16 cellular contexts compared by ENCODE assay signal in genomic region chr6:33742092-33742491, GRCh38. TPM values are rescaled to one million over a fixed set of nuclear protein-coding genes. Genes with fewer than 3 reads are reported as not detected.
A peak's percentile ranks its signal among the peaks of the same experiment; 100 is the strongest.
DNase-seq lines count a peak whose midpoint lies in the region; ATAC-seq, FAIRE-seq and TF ChIP-seq lines count a peak whose summit lies in the region.
"Had no signal": no experiment of that assay in that cellular context is flagged by ENCODE, and none has a peak within 500 bp of the region (broad histone marks: within the 10 kb centered on the region; RNA-seq: fewer than 3 reads in every experiment).

No MANE protein-coding gene starts in this region.

- no peak overlapping the region for H3K14ac ChIP-seq in trophoblast cell (ENCODE audit: low read length)

- no peak overlapping the region for H2AK5ac ChIP-seq in trophoblast cell (ENCODE audit: low read length)

- no peak for TF ChIP-seq CTCF in WTC11 (IDR thresholded peaks at IDR 0.05)
- TF ChIP-seq CTCF in nephron progenitor cell (IDR thresholded peaks at IDR 0.05) = no peak

- no peak for FAIRE-seq in H54 (lab: Jason Lieb, UNC)
- FAIRE-seq: GM18507 had no signal

- no peak overlapping the region for H4K91ac ChIP-seq in trophoblast cell (ENCODE audit: low read depth, low read length)

- H2BK5ac ChIP-seq in trophoblast cell (ENCODE audit: low read depth, low read length, poor library complexity) = no peak overlapping the region

- CTCF ChIA-PET in WTC11 (lab: Charles Lee) = interaction anchor here (0.6 to 2.8 kb wide), 3 partner anchors 19 to 80 kb away, joined by 3 to 23 read pairs (median 3); no protein-coding TSS in a partner anchor

- peaks cover 32% of the 10 kb centered on the region for H3K4me1 Mint-ChIP-seq in WTC11
- peaks cover 71% of the 10 kb centered on the region for H3K4me1 Mint-ChIP-seq in nephron progenitor cell

- no peak for ATAC-seq in WTC11
- no peak for ATAC-seq in GM18868 (IDR thresholded peaks at IDR 0.05; ENCODE audit: unreplicated experiment)
- ATAC-seq: SK-N-SH treated with all-trans-retinoic acid at 6 μM for 48 hours had no signal

- H2BK120ac ChIP-seq in trophoblast cell (ENCODE audit: insufficient read depth, low read length, poor library complexity) = no peak overlapping the region

- H3K23ac ChIP-seq in trophoblast cell (ENCODE audit: low read length) = no peak overlapping the region

- peaks cover 2% of the 10 kb centered on the region for H3K9me3 ChIP-seq in trophoblast cell (ENCODE audit: insufficient read depth, low read depth, low read length)

- peaks cover 2% of the 10 kb centered on the region for H3K79me2 ChIP-seq in trophoblast cell (ENCODE audit: control insufficient read depth, insufficient read depth, low read length, poor library complexity)

- H3K18ac ChIP-seq in trophoblast cell (ENCODE audit: low read length) = no peak overlapping the region

- no peaks in the 10 kb centered on the region for H3K27me3 ChIP-seq in trophoblast cell (ENCODE audit: insufficient read depth, low read length)

- H3K27me3 Mint-ChIP-seq in WTC11 (ENCODE audit: low read depth) = no peaks in the 10 kb centered on the region
- H3K27me3 Mint-ChIP-seq in nephron progenitor cell (ENCODE audit: low read depth, poor library complexity) = peaks cover 4% of the 10 kb centered on the region

- no peak overlapping the region for H3K27ac ChIP-seq in trophoblast cell (ENCODE audit: low read depth, low read length)
- H3K27ac ChIP-seq: PC-9 had no signal

- no peaks in the 10 kb centered on the region for H3K9me3 Mint-ChIP-seq in WTC11
- no peaks in the 10 kb centered on the region for H3K9me3 Mint-ChIP-seq in nephron progenitor cell
- H3K9me3 Mint-ChIP-seq: GM23338 had no signal

- no peak for TF ChIP-seq POLR2A in H54 (IDR thresholded peaks at IDR 0.05; ENCODE audit: low read depth, low read length)

- H3K27ac Mint-ChIP-seq in WTC11 (no peak overlapping the region), nephron progenitor cell (no peak overlapping the region)
- H3K27ac Mint-ChIP-seq: GM23338 had no signal

- no peak overlapping the region for H3K4ac ChIP-seq in trophoblast cell (ENCODE audit: low read depth, low read length)

- no peak overlapping the region for H3K4me2 ChIP-seq in trophoblast cell (ENCODE audit: low read length)
- H3K4me2 ChIP-seq: GM23338, PC-9 had no signal

- H3K4me1 ChIP-seq in trophoblast cell (ENCODE audit: control insufficient read depth in 1 of 2, insufficient read depth in 2 of 2, low read length in 2 of 2) = peaks cover 17 to 20% of the 10 kb centered on the region in 2 experiments

- no peak overlapping the region for H4K12ac ChIP-seq in trophoblast cell (ENCODE audit: low read depth, low read length)

- no peaks in the 10 kb centered on the region for H3K36me3 ChIP-seq in trophoblast cell (ENCODE audit: control insufficient read depth in 1 of 2, insufficient read depth in 2 of 2, low read length in 2 of 2)

- WGBS in trophoblast cell (ENCODE audit: extremely low coverage, insufficient coverage, insufficient read length) = no CpG with 5 or more reads among the region's 9 CpGs

- peak; percentile 15 for DNase-seq in NCI-H2227 (lab: John Stamatoyannopoulos, UW; ENCODE audit: unreplicated experiment)
- DNase-seq in NCI-H2227 treated with DMSO at 0.1 percent for 48 hours (lab: John Stamatoyannopoulos, UW) = no peak
- peak; percentile 24 for DNase-seq in H54 (ENCODE audit: insufficient read length, low spot score)
- DNase-seq in WTC11 (ENCODE audit: low spot score) = no peak
- peak; percentile 49 for DNase-seq in myocyte (ENCODE audit: low read depth)
- DNase-seq in trophoblast cell = no peak
- DNase-seq in nephron progenitor cell = no peak
- DNase-seq: 8988T, EL, NCI-H2029, NCI-H526, PC-9 had no signal

- no peak overlapping the region for H3K9ac ChIP-seq in trophoblast cell (ENCODE audit: low read length)

- peaks cover 9% of the 10 kb centered on the region for H3K79me1 ChIP-seq in trophoblast cell (ENCODE audit: low read length)

- POLR2A ChIA-PET in WTC11 (lab: Charles Lee) = no interaction called here

- H3K4me3 Mint-ChIP-seq in WTC11 = no peak overlapping the region
- H3K4me3 Mint-ChIP-seq in nephron progenitor cell = no peak overlapping the region
- H3K4me3 Mint-ChIP-seq: GM23338 had no signal

- H4K8ac ChIP-seq in trophoblast cell (ENCODE audit: low read depth, low read length) = no peak overlapping the region

- no peak overlapping the region for H2BK12ac ChIP-seq in trophoblast cell (ENCODE audit: low read length)

- H2AFZ ChIP-seq in trophoblast cell (ENCODE audit: insufficient read depth, low read length, poor library complexity) = no peak overlapping the region
- H2AFZ ChIP-seq: GM23338, PC-9 had no signal

- H3K36me3 Mint-ChIP-seq in WTC11 (no peaks in the 10 kb centered on the region), nephron progenitor cell (ENCODE audit: low read depth) (no peaks in the 10 kb centered on the region)

- no peak overlapping the region for H3K4me3 ChIP-seq in trophoblast cell (ENCODE audit: low read depth, low read length)
- H3K4me3 ChIP-seq: GM23338, PC-9 had no signal

TF ChIP-seq in WTC11, 78 proteins besides CTCF, POLR2A, EP300 and RAD21:
- TF ChIP-seq ATF2 (CRISPR knock-in tag; IDR thresholded peaks at IDR 0.05; ENCODE audit: borderline replicate concordance, low read depth) = no peak
- 0 out of 2 replicates have a peak, but pooled peaks have one; percentile 21 for TF ChIP-seq USF1 (CRISPR knock-in tag; IDR thresholded peaks at IDR 0.05)

RNA-seq across cellular contexts. Expression of gene IP6K3, which starts 4.6 kb away (rescaled TPM):
- total RNA-seq in WTC11 (2021) = 0.44 to 1.1 TPM (median 0.89 TPM) in 3 replicates
- 70.3 and 72.6 TPM in 2 replicates for total RNA-seq in myocyte
- polyA plus RNA-seq in myocyte (2012) = 40.7 TPM
- polyA plus RNA-seq in trophoblast cell (2013) = 1.4 and 1.5 TPM in 2 replicates
- total RNA-seq: PC-9 had no signal

RNA-seq across cellular contexts. Expression of gene UQCC2, which starts 30.6 kb away (rescaled TPM):
- total RNA-seq in WTC11 (2021) (65.8 to 105 TPM (median 95.3 TPM) in 3 replicates), myocyte (47.2 and 73.0 TPM in 2 replicates)
- polyA plus RNA-seq in myocyte (2012) = 165 TPM
- 65.9 and 67.3 TPM in 2 replicates for polyA plus RNA-seq in trophoblast cell (2013)

RNA-seq across cellular contexts. Expression of gene LEMD2, which starts 46.8 kb away (rescaled TPM):
- total RNA-seq in WTC11 (2021) = 46.6 to 62.9 TPM (median 48.2 TPM) in 3 replicates
- total RNA-seq in myocyte = 51.9 and 53.8 TPM in 2 replicates
- polyA plus RNA-seq in myocyte (2012) = 57.6 TPM
- 28.0 TPM in 2 replicates for polyA plus RNA-seq in trophoblast cell (2013)

Comparison
In these comparisons a context has a peak if more than half of its experiments do, and no peak if none do; other contexts are left out.
1. DNase-seq: peak in NCI-H2227 (single experiment), H54 (single experiment) and myocyte (single experiment); none in NCI-H2227 treated with DMSO at 0.1 percent for 48 hours (single experiment), WTC11 (single experiment), trophoblast cell (0 of 2) and nephron progenitor cell (single experiment).
2. RNA of gene IP6K3, which starts 4.6 kb away (total RNA-seq): 70.3 to 72.6 TPM in myocyte; 0.44 to 1.1 TPM in WTC11; every median in the first group is over 10 times any median in the second.